In the genomic region with DNA sequence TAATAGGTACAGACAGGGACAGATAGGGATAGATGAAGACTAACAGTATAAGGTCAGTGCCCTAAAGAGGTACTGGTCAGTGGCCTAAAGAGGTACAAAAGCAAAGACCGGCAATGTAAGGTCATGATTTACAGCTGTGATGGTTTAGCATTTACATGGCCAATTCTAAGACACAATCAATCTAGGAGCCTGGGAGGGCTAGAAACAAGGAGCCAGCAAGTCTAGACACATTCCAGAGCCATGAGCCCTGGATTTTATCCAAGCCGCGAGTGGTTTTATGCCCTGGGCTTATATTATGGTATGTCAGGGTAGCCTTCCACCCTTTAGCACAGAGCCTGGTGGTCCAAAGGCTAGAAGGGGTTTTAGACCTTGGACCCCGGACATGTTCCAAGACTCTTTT, we compare ENCODE assay signal across 19 cellular contexts.
DNase-seq lines count a peak whose midpoint lies in the region; ATAC-seq lines count a peak whose summit lies in the region.
"Had no signal": no experiment of that assay in that cellular context is flagged by ENCODE, and none has a peak within 500 bp of the region (broad histone marks: within the 10 kb centered on the region; RNA-seq: fewer than 3 reads in every experiment).

No MANE protein-coding gene starts in this region.

- H3K36me3 Mint-ChIP-seq in activated T-helper 17 cell treated with anti-CD3 and anti-CD28 coated beads, Interleukin-2, amount 50 U/mL, for 72 hours (ENCODE audit: low read depth): no peaks in the 10 kb centered on the region

- ATAC-seq in activated T-helper 17 cell treated with anti-CD3 and anti-CD28 coated beads, Interleukin-2, amount 50 U/mL, for 72 hours (replicated peaks): no peak
- ATAC-seq in GM21515 (IDR thresholded peaks at IDR 0.05; ENCODE audit: unreplicated experiment): no peak
- ATAC-seq: A549, PC-3 had no signal

- H3K4me1 ChIP-seq in SJCRH30: peaks cover 5% of the 10 kb centered on the region; the same call in 1 of the 2 replicates
- H3K4me1 ChIP-seq: A549, HAP-1 had no signal

- no peaks in the 10 kb centered on the region for H3K4me1 Mint-ChIP-seq in activated T-helper 17 cell treated with anti-CD3 and anti-CD28 coated beads, Interleukin-2, amount 50 U/mL, for 72 hours

- H3K9me3 Mint-ChIP-seq in activated T-helper 17 cell treated with anti-CD3 and anti-CD28 coated beads, Interleukin-2, amount 50 U/mL, for 72 hours: peaks cover 3% of the 10 kb centered on the region

- H3K27ac ChIP-seq in SJCRH30: peak overlapping the region; percentile 69
- H3K27ac ChIP-seq: A549, C4-2B, HL-60 had no signal

- H3K27me3 ChIP-seq in SJCRH30: no peaks in the 10 kb centered on the region

- H3K9me3 ChIP-seq in SJCRH30 (replicated peaks): no peaks in the 10 kb centered on the region
- H3K9me3 ChIP-seq: A549, HAP-1 had no signal

- H3K27ac Mint-ChIP-seq in activated T-helper 17 cell treated with anti-CD3 and anti-CD28 coated beads, Interleukin-2, amount 50 U/mL, for 72 hours: no peak overlapping the region

- H3K27me3 Mint-ChIP-seq in activated T-helper 17 cell treated with anti-CD3 and anti-CD28 coated beads, Interleukin-2, amount 50 U/mL, for 72 hours: no peaks in the 10 kb centered on the region

- H3K4me3 Mint-ChIP-seq in activated T-helper 17 cell treated with anti-CD3 and anti-CD28 coated beads, Interleukin-2, amount 50 U/mL, for 72 hours: no peak overlapping the region

- DNase-seq in Daoy (ENCODE audit: low read depth) (peak; percentile 18), SJCRH30 (peak; percentile 35 to 46), astrocyte of the hippocampus (ENCODE audit: low read depth, low spot score) (peak; percentile 16), myocyte (ENCODE audit: low read depth) (peak; percentile 37), COLO829 (ENCODE audit: low spot score) (no peak), NCI-H226 (no peak)
- DNase-seq: COR-L47, DMS153, NCI-H1436 treated with DMSO at 0.1 percent for 48 hours, NCI-H2081, NCI-H510A, NCI-H774, PC-3 had no signal

- H3K36me3 ChIP-seq in SJCRH30: no peaks in the 10 kb centered on the region
- H3K36me3 ChIP-seq: HAP-1 had no signal

- H3K4me3 ChIP-seq in SJCRH30: no peak overlapping the region
- H3K4me3 ChIP-seq: A549, HAP-1 had no signal

Comparison
In these comparisons a context has a peak if more than half of its experiments do, and no peak if none do; other contexts are left out.
1. DNase-seq: peak in Daoy (single experiment), SJCRH30 (2 of 2), astrocyte of the hippocampus (single experiment) and myocyte (single experiment); none in COLO829 (single experiment) and NCI-H226 (single experiment).